ENCODE assay signal across 31 cellular contexts in genomic region chr14:77259025-77259715, GRCh38. TPM values are rescaled to one million over a fixed set of nuclear protein-coding genes. Genes with fewer than 3 reads are reported as not detected.
"Had no signal": no experiment of that assay in that cellular context is flagged by ENCODE, and none has a peak within 500 bp of the region (broad histone marks: within the 10 kb centered on the region; RNA-seq: fewer than 3 reads in every experiment).

No MANE protein-coding gene starts in this region.

- H3K27ac Mint-ChIP-seq: activated CD4-positive, alpha-beta memory T cell treated with anti-CD3 and anti-CD28 coated beads for 36 hours; activated CD4-positive, alpha-beta T cell treated with anti-CD3 and anti-CD28 coated beads, Interleukin-2, amount 10 ng/mL, durations not matched to agents 7 days and 5 days; activated naive CD8-positive, alpha-beta T cell treated with anti-CD3 and anti-CD28 coated beads, Interleukin-2, amount 10 ng/mL, durations not matched to agents 7 days and 5 days; activated T-helper 2 cell treated with anti-CD3 and anti-CD28 coated beads, Interferon-gamma antibody, Interleukin-2, Interleukin-4, amounts not matched to agents 10 μg/mL and 5 μg/mL and 100 μg/mL, durations not matched to agents 14 hours and 24 hours and 36 hours had no signal

- H3K4me1 Mint-ChIP-seq: activated CD4-positive, alpha-beta T cell treated with anti-CD3 and anti-CD28 coated beads, Interleukin-2, amount 10 ng/mL, durations not matched to agents 7 days and 5 days; activated naive CD8-positive, alpha-beta T cell treated with anti-CD3 and anti-CD28 coated beads, Interleukin-2, amount 10 ng/mL, durations not matched to agents 7 days and 5 days had no signal

- H3K4me3 Mint-ChIP-seq: activated CD4-positive, alpha-beta memory T cell treated with anti-CD3 and anti-CD28 coated beads for 36 hours; activated CD4-positive, alpha-beta T cell treated with anti-CD3 and anti-CD28 coated beads, Interleukin-2, amount 10 ng/mL, durations not matched to agents 7 days and 5 days; activated naive CD8-positive, alpha-beta T cell treated with anti-CD3 and anti-CD28 coated beads, Interleukin-2, amount 10 ng/mL, durations not matched to agents 7 days and 5 days had no signal

- ATAC-seq: body of pancreas, Panc1 had no signal

- H3K4me1 ChIP-seq: body of pancreas, SJCRH30 had no signal

- H3K36me3 ChIP-seq: MG63, SJCRH30 had no signal

- H3K4me2 ChIP-seq: SK-N-SH had no signal

- H3K36me3 Mint-ChIP-seq: activated CD4-positive, alpha-beta memory T cell treated with anti-CD3 and anti-CD28 coated beads for 36 hours; activated naive CD8-positive, alpha-beta T cell treated with anti-CD3 and anti-CD28 coated beads, Interleukin-2, amount 10 ng/mL, durations not matched to agents 7 days and 5 days had no signal

- H3K9me3 Mint-ChIP-seq: activated CD4-positive, alpha-beta memory T cell treated with anti-CD3 and anti-CD28 coated beads for 36 hours; activated CD4-positive, alpha-beta T cell treated with anti-CD3 and anti-CD28 coated beads, Interleukin-2, amount 10 ng/mL, durations not matched to agents 7 days and 5 days; activated naive CD8-positive, alpha-beta T cell treated with anti-CD3 and anti-CD28 coated beads, Interleukin-2, amount 10 ng/mL, durations not matched to agents 7 days and 5 days; activated T-helper 2 cell treated with anti-CD3 and anti-CD28 coated beads, Interferon-gamma antibody, Interleukin-2, Interleukin-4, amounts not matched to agents 10 μg/mL and 5 μg/mL and 100 μg/mL, durations not matched to agents 14 hours and 24 hours and 36 hours had no signal

- DNase-seq: activated CD4-positive, alpha-beta memory T cell treated with anti-CD3 and anti-CD28 coated beads for 36 hours; activated CD4-positive, alpha-beta T cell treated with anti-CD3 and anti-CD28 coated beads, Interleukin-2, amount 10 ng/mL, durations not matched to agents 7 days and 5 days; activated CD4-positive, CD25-positive, alpha-beta regulatory T cell; activated CD8-positive, alpha-beta memory T cell treated with anti-CD3 and anti-CD28 coated beads for 24 hours; activated gamma-delta T cell treated with Interleukin-2 at 50 U/mL for 16 hours; activated naive CD4-positive, alpha-beta T cell treated with anti-CD3 and anti-CD28 coated beads, Interleukin-2, amount 50 U/mL, for 16 hours; activated naive CD8-positive, alpha-beta T cell treated with anti-CD3 and anti-CD28 coated beads, Interleukin-2, amount 10 ng/mL, durations not matched to agents 7 days and 5 days; activated T-cell treated with anti-CD3 and anti-CD28 coated beads for 4 hours; activated T-cell treated with anti-CD3 and anti-CD28 coated beads, Interleukin-2, amount 50 U/mL, for 48 hours; aorta; body of pancreas; MG63; MV-4-11; NCI-H1092 treated with DMSO at 0.1 percent for 48 hours; NCI-H1417 treated with DMSO at 0.1 percent for 48 hours; NCI-H1694; NCI-H2029 treated with DMSO at 0.1 percent for 48 hours; NCI-H345; NCI-H510A; NCI-H69; NK-92 treated with Interleukin-12 subunit alpha and Interleukin-12 subunit beta, amount 100 ng/mL, for 24 hours; OCI-M1; Right ventricle myocardium superior; RPMI8226; SJCRH30; SK-N-SH; T-helper 1 cell had no signal

- H3K9me2 ChIP-seq: SK-N-SH had no signal

- H3K27me3 ChIP-seq: body of pancreas, MG63, SJCRH30 had no signal

- H3K9ac ChIP-seq: SK-N-SH had no signal

- H3K4me3 ChIP-seq: body of pancreas, MG63, SJCRH30 had no signal

- H3K27ac ChIP-seq: body of pancreas, SJCRH30, VCaP had no signal

- H3K9me3 ChIP-seq: body of pancreas, MG63, SJCRH30, SK-N-SH had no signal

RNA-seq across cellular contexts. Expression of gene NGB, which starts 11.8 kb away (rescaled TPM):
- total RNA-seq: activated CD4-positive, alpha-beta memory T cell treated with anti-CD3 and anti-CD28 coated beads for 36 hours; activated CD4-positive, alpha-beta T cell treated with anti-CD3 and anti-CD28 coated beads, Interleukin-2, amount 10 ng/mL, durations not matched to agents 7 days and 5 days; activated naive CD8-positive, alpha-beta T cell treated with anti-CD3 and anti-CD28 coated beads, Interleukin-2, amount 10 ng/mL, durations not matched to agents 7 days and 5 days; activated T-helper 2 cell treated with anti-CD3 and anti-CD28 coated beads, Interferon-gamma antibody, Interleukin-2, Interleukin-4, amounts not matched to agents 10 μg/mL and 5 μg/mL and 100 μg/mL, durations not matched to agents 14 hours and 24 hours and 36 hours; aorta; Right ventricle myocardium superior; SJCRH30; T-helper 2 cell treated with Interferon-gamma antibody and Interleukin-4, amounts not matched to agents 100 ng/mL and 5 ng/mL, for 36 hours had no signal
- polyA plus RNA-seq: aorta, SK-N-SH had no signal
